1 cellular context compared by ENCODE assay signal in the genomic region with DNA sequence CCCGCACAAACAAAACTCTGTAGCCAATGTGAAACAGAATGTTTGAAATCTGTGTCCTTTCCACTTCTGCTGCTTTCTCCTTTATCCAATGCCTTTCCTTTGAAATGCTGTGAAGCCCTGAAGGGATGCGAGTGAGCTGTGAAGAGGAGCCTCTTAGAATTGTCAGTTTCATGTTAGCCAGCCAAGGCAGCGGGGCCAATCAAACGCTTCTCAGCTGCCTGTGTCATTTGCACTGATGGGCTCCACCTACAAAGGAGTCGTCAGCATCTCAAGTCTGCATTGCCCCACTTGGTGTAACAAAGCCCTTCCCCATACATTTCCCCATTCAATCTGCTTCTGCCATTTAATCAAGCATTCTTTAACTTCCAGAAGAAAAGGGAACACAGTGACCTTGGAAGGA.
TF ChIP-seq lines count a peak whose summit lies in the region.

No MANE protein-coding gene starts in this region.

TF ChIP-seq in WTC11, 78 proteins besides CTCF, POLR2A, EP300 and RAD21 (continued from another document):
- TF ChIP-seq, protein P1, sequence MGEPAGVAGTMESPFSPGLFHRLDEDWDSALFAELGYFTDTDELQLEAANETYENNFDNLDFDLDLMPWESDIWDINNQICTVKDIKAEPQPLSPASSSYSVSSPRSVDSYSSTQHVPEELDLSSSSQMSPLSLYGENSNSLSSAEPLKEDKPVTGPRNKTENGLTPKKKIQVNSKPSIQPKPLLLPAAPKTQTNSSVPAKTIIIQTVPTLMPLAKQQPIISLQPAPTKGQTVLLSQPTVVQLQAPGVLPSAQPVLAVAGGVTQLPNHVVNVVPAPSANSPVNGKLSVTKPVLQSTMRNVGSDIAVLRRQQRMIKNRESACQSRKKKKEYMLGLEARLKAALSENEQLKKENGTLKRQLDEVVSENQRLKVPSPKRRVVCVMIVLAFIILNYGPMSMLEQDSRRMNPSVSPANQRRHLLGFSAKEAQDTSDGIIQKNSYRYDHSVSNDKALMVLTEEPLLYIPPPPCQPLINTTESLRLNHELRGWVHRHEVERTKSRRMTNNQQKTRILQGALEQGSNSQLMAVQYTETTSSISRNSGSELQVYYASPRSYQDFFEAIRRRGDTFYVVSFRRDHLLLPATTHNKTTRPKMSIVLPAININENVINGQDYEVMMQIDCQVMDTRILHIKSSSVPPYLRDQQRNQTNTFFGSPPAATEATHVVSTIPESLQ (CRISPR knock-in tag; IDR thresholded peaks at IDR 0.05): no peak
- no peak for TF ChIP-seq USF2 (CRISPR knock-in tag; IDR thresholded peaks at IDR 0.05)
- TF ChIP-seq, protein P2, sequence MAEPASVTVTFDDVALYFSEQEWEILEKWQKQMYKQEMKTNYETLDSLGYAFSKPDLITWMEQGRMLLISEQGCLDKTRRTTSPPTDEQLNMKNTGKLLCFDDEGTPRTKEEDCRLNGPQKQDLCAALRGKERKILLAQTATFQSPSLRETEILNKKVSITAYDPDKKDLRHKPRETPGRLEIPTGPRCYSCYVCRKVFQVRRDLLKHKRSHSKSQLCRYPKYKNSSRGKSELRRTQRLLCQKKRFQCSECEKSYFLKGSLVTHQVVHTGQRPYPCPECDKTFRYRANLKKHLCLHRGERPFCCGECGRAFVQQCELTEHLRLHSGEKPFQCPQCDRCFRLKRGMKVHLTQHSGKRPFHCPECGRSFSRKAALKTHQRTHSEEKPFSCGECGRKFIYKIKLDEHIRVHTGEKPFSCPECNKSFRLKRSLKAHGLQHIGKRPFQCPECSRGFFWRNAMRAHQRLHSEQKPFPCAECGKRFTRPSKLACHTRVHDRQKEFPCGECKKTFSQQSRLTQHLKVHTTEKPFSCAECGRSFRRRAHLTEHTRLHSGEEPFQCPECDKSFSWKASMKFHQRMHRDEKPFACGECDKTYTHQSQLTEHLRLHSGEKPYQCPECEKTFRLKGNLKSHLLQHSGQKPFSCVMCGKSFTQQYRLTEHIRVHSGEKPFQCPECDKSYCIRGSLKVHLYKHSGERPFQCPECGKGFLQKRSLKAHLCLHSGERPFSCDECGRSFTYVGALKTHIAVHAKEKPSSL (CRISPR knock-in tag; conservative IDR thresholded peaks at IDR 0.05): no peak
- no peak for TF ChIP-seq EMX1 (CRISPR knock-in tag; IDR thresholded peaks at IDR 0.05)
- TF ChIP-seq TCF7 (CRISPR knock-in tag; IDR thresholded peaks at IDR 0.05; ENCODE audit: low read depth): no peak
- no peak for TF ChIP-seq FOXP1 (CRISPR knock-in tag; IDR thresholded peaks at IDR 0.05; ENCODE audit: borderline replicate concordance)
- TF ChIP-seq, protein P3, sequence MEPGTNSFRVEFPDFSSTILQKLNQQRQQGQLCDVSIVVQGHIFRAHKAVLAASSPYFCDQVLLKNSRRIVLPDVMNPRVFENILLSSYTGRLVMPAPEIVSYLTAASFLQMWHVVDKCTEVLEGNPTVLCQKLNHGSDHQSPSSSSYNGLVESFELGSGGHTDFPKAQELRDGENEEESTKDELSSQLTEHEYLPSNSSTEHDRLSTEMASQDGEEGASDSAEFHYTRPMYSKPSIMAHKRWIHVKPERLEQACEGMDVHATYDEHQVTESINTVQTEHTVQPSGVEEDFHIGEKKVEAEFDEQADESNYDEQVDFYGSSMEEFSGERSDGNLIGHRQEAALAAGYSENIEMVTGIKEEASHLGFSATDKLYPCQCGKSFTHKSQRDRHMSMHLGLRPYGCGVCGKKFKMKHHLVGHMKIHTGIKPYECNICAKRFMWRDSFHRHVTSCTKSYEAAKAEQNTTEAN (CRISPR knock-in tag; IDR thresholded peaks at IDR 0.05): no peak
- TF ChIP-seq SP1 (CRISPR knock-in tag; conservative IDR thresholded peaks at IDR 0.05): no peak
- no peak for TF ChIP-seq RELA (CRISPR knock-in tag; IDR thresholded peaks at IDR 0.05; ENCODE audit: borderline replicate concordance)
- no peak for TF ChIP-seq ZNF232 (CRISPR knock-in tag; IDR thresholded peaks at IDR 0.05)
- TF ChIP-seq HMGA2 (CRISPR knock-in tag; IDR thresholded peaks at IDR 0.05): no peak
- no peak for TF ChIP-seq ZNF396 (CRISPR knock-in tag; IDR thresholded peaks at IDR 0.05; ENCODE audit: borderline replicate concordance)
- TF ChIP-seq, protein P4, sequence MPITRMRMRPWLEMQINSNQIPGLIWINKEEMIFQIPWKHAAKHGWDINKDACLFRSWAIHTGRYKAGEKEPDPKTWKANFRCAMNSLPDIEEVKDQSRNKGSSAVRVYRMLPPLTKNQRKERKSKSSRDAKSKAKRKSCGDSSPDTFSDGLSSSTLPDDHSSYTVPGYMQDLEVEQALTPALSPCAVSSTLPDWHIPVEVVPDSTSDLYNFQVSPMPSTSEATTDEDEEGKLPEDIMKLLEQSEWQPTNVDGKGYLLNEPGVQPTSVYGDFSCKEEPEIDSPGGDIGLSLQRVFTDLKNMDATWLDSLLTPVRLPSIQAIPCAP (CRISPR knock-in tag; IDR thresholded peaks at IDR 0.05): no peak
TF ChIP-seq in WTC11: peak in this region for 0.
